19 cellular contexts compared by ENCODE assay signal in genomic region chr1:198086051-198086745, GRCh38.
"Had no signal": no experiment of that assay in that cellular context is flagged by ENCODE, and none has a peak within 500 bp of the region (broad histone marks: within the 10 kb centered on the region; RNA-seq: fewer than 3 reads in every experiment).

No MANE protein-coding gene starts in this region.

- H3K9me3 ChIP-seq: heart right ventricle, mucosa of descending colon, neutrophil, right atrium auricular region, sigmoid colon, stomach, thoracic aorta, transverse colon had no signal

- H3K4me3 ChIP-seq: heart right ventricle, mucosa of descending colon, right atrium auricular region, sigmoid colon, skin epidermis, stomach, thoracic aorta, transverse colon had no signal

- FAIRE-seq: colon, frontal cortex, islet of Langerhans had no signal

- H3K27me3 ChIP-seq: heart right ventricle, neutrophil, right atrium auricular region, sigmoid colon, stomach, transverse colon had no signal

- H3K27ac ChIP-seq: heart right ventricle, neutrophil, right atrium auricular region, sigmoid colon, skin epidermis, stomach, thoracic aorta, transverse colon had no signal

- H3K4me1 ChIP-seq: sigmoid colon, stomach, transverse colon had no signal

- H3K36me3 ChIP-seq: heart right ventricle, neutrophil, right atrium auricular region, sigmoid colon, stomach, thoracic aorta, transverse colon had no signal

- DNase-seq: effector CD4-positive, alpha-beta T cell; endodermal cell; heart right ventricle; hypothalamus; mucosa of descending colon; naive thymus-derived CD8-positive, alpha-beta T cell; sigmoid colon; stimulated activated CD4-positive, alpha-beta T cell treated with anti-CD3 and anti-CD28 coated beads, Interleukin-12 subunit alpha, Interleukin-12 subunit beta, amount 100 ng/mL, for 4 hours; stimulated activated naive CD4-positive, alpha-beta T cell; stomach; substantia nigra; transverse colon had no signal
